Comparison of ENCODE assay signal across 14 cellular contexts in genomic region chr12:125220404-125221273, GRCh38. TPM values are rescaled to one million over a fixed set of nuclear protein-coding genes. Genes with fewer than 3 reads are reported as not detected.
A peak's percentile ranks its signal among the peaks of the same experiment; 100 is the strongest.
DNase-seq lines count a peak whose midpoint lies in the region; ATAC-seq and TF ChIP-seq lines count a peak whose summit lies in the region.
"Had no signal": no experiment of that assay in that cellular context is flagged by ENCODE, and none has a peak within 500 bp of the region (broad histone marks: within the 10 kb centered on the region; RNA-seq: fewer than 3 reads in every experiment).

No MANE protein-coding gene starts in this region.

- CTCF ChIA-PET in activated CD4-positive, alpha-beta T cell treated with anti-CD3 and anti-CD28 coated beads for 36 hours (lab: Charles Lee), result interaction anchor here (0.6 kb wide), 1 partner anchor 186 kb away, joined by 4 read pairs; no protein-coding TSS in a partner anchor
- CTCF ChIA-PET in activated CD4-positive, alpha-beta T cell treated with anti-CD3 and anti-CD28 coated beads, Interleukin-2, amount 10 ng/mL, durations not matched to agents 7 days and 5 days (lab: Charles Lee), result no interaction called here

- no peaks in the 10 kb centered on the region for H3K36me3 Mint-ChIP-seq in activated CD4-positive, alpha-beta T cell treated with anti-CD3 and anti-CD28 coated beads for 36 hours (ENCODE audit: low read depth)
- H3K36me3 Mint-ChIP-seq in activated CD4-positive, alpha-beta T cell treated with anti-CD3 and anti-CD28 coated beads, Interleukin-2, amount 10 ng/mL, durations not matched to agents 7 days and 5 days (ENCODE audit: low read depth), result no peaks in the 10 kb centered on the region
- H3K36me3 Mint-ChIP-seq in endothelial cell (ENCODE audit: low read depth, unreplicated experiment), result no peaks in the 10 kb centered on the region

- intact Hi-C loops in activated CD4-positive, alpha-beta T cell treated with anti-CD3 and anti-CD28 coated beads for 36 hours (cut with DNase I, micrococcal nuclease), result no loop called here

- H3K27ac Mint-ChIP-seq in activated CD4-positive, alpha-beta T cell treated with anti-CD3 and anti-CD28 coated beads for 36 hours, result no peak overlapping the region
- no peak overlapping the region for H3K27ac Mint-ChIP-seq in activated CD4-positive, alpha-beta T cell treated with anti-CD3 and anti-CD28 coated beads, Interleukin-2, amount 10 ng/mL, durations not matched to agents 7 days and 5 days
- no peak overlapping the region for H3K27ac Mint-ChIP-seq in endothelial cell (ENCODE audit: unreplicated experiment)
- H3K27ac Mint-ChIP-seq: activated CD4-positive, alpha-beta T cell treated with anti-CD3 and anti-CD28 coated beads, Interleukin-2, amount 10 ng/mL, durations not matched to agents 24 days and 14 days; HFFc6 had no signal

- H3K4me1 Mint-ChIP-seq in activated CD4-positive, alpha-beta T cell treated with anti-CD3 and anti-CD28 coated beads for 36 hours, result no peaks in the 10 kb centered on the region
- H3K4me1 Mint-ChIP-seq in activated CD4-positive, alpha-beta T cell treated with anti-CD3 and anti-CD28 coated beads, Interleukin-2, amount 10 ng/mL, durations not matched to agents 7 days and 5 days, result no peaks in the 10 kb centered on the region
- H3K4me1 Mint-ChIP-seq in endothelial cell (ENCODE audit: unreplicated experiment), result no peaks in the 10 kb centered on the region
- H3K4me1 Mint-ChIP-seq: activated CD4-positive, alpha-beta T cell treated with anti-CD3 and anti-CD28 coated beads, Interleukin-2, amount 10 ng/mL, durations not matched to agents 24 days and 14 days had no signal

- POLR2A ChIA-PET in activated CD4-positive, alpha-beta T cell treated with anti-CD3 and anti-CD28 coated beads for 36 hours (lab: Charles Lee), result no interaction called here
- POLR2A ChIA-PET in activated CD4-positive, alpha-beta T cell treated with anti-CD3 and anti-CD28 coated beads, Interleukin-2, amount 10 ng/mL, durations not matched to agents 7 days and 5 days (lab: Charles Lee), result no interaction called here

- in situ Hi-C loops in astrocyte of the cerebellum (cut with HindIII; ENCODE audit: low sequenced_read_pairs), result no loop called here

- H3K4me3 ChIP-seq in astrocyte of the cerebellum (ENCODE audit: low read depth, low read length), result no peak overlapping the region
- H3K4me3 ChIP-seq: upper lobe of right lung had no signal

- H3K9me3 Mint-ChIP-seq in activated CD4-positive, alpha-beta T cell treated with anti-CD3 and anti-CD28 coated beads for 36 hours (ENCODE audit: low read depth), result no peaks in the 10 kb centered on the region
- no peaks in the 10 kb centered on the region for H3K9me3 Mint-ChIP-seq in activated CD4-positive, alpha-beta T cell treated with anti-CD3 and anti-CD28 coated beads, Interleukin-2, amount 10 ng/mL, durations not matched to agents 7 days and 5 days
- H3K9me3 Mint-ChIP-seq in endothelial cell (ENCODE audit: unreplicated experiment), result no peaks in the 10 kb centered on the region
- H3K9me3 Mint-ChIP-seq: activated CD4-positive, alpha-beta T cell treated with anti-CD3 and anti-CD28 coated beads, Interleukin-2, amount 10 ng/mL, durations not matched to agents 24 days and 14 days; HFFc6 had no signal

- peak; percentile 23 for DNase-seq in activated CD4-positive, alpha-beta T cell treated with anti-CD3 and anti-CD28 coated beads for 36 hours
- no peak for DNase-seq in activated CD4-positive, alpha-beta T cell treated with anti-CD3 and anti-CD28 coated beads, Interleukin-2, amount 10 ng/mL, durations not matched to agents 7 days and 5 days
- DNase-seq in NCI-H2029 treated with DMSO at 0.1 percent for 48 hours (lab: John Stamatoyannopoulos, UW) (peak; percentile 52), astrocyte of the cerebellum (ENCODE audit: low read depth) (peak; percentile 41), endothelial cell (ENCODE audit: low spot score) (no peak), epidermal melanocyte (ENCODE audit: insufficient read length, low spot score) (no peak), SW 1271 (lab: John Stamatoyannopoulos, UW) (no peak)
- no peak for DNase-seq in stimulated activated naive CD8-positive, alpha-beta T cell treated with anti-CD3 and anti-CD28 coated beads, Interleukin-15, Interleukin-2, amounts not matched to agents 100 U/mL and 50 U/mL, for 24 hours
- DNase-seq: activated CD4-positive, alpha-beta T cell treated with anti-CD3 and anti-CD28 coated beads, Interleukin-2, amount 10 ng/mL, durations not matched to agents 24 days and 14 days; activated naive CD4-positive, alpha-beta T cell treated with Interleukin-2 at 50 U/mL for 16 hours; DMS153; HFFc6; NCI-H526; upper lobe of right lung had no signal

- peak; percentile 60 for ATAC-seq in activated CD4-positive, alpha-beta T cell treated with anti-CD3 and anti-CD28 coated beads for 36 hours
- peak; percentile 60 for ATAC-seq in stimulated activated naive CD8-positive, alpha-beta T cell treated with anti-CD3 and anti-CD28 coated beads, Interleukin-15, Interleukin-2, amounts not matched to agents 100 U/mL and 50 U/mL, for 24 hours
- ATAC-seq: upper lobe of right lung had no signal

- H3K27me3 Mint-ChIP-seq in activated CD4-positive, alpha-beta T cell treated with anti-CD3 and anti-CD28 coated beads for 36 hours, result peaks cover 17% of the 10 kb centered on the region
- peaks cover 19% of the 10 kb centered on the region for H3K27me3 Mint-ChIP-seq in activated CD4-positive, alpha-beta T cell treated with anti-CD3 and anti-CD28 coated beads, Interleukin-2, amount 10 ng/mL, durations not matched to agents 7 days and 5 days
- H3K27me3 Mint-ChIP-seq in endothelial cell (ENCODE audit: unreplicated experiment), result no peaks in the 10 kb centered on the region

- no peak for TF ChIP-seq CTCF in astrocyte of the cerebellum (IDR thresholded peaks at IDR 0.05; ENCODE audit: low read depth, low read length, missing control alignments)
- TF ChIP-seq CTCF in endothelial cell (IDR thresholded peaks at IDR 0.05; ENCODE audit: unreplicated experiment), result no peak

- H3K4me3 Mint-ChIP-seq in activated CD4-positive, alpha-beta T cell treated with anti-CD3 and anti-CD28 coated beads for 36 hours, result no peak overlapping the region
- no peak overlapping the region for H3K4me3 Mint-ChIP-seq in activated CD4-positive, alpha-beta T cell treated with anti-CD3 and anti-CD28 coated beads, Interleukin-2, amount 10 ng/mL, durations not matched to agents 7 days and 5 days
- no peak overlapping the region for H3K4me3 Mint-ChIP-seq in endothelial cell (ENCODE audit: unreplicated experiment)
- H3K4me3 Mint-ChIP-seq: activated CD4-positive, alpha-beta T cell treated with anti-CD3 and anti-CD28 coated beads, Interleukin-2, amount 10 ng/mL, durations not matched to agents 24 days and 14 days; HFFc6 had no signal

RNA-seq across cellular contexts. Expression of gene TMEM132B, which starts 34.5 kb away (rescaled TPM):
- not detected for total RNA-seq in activated CD4-positive, alpha-beta T cell treated with anti-CD3 and anti-CD28 coated beads for 36 hours
- total RNA-seq in activated CD4-positive, alpha-beta T cell treated with anti-CD3 and anti-CD28 coated beads, Interleukin-2, amount 10 ng/mL, durations not matched to agents 7 days and 5 days, result not detected
- 2.2 TPM for total RNA-seq in endothelial cell (ENCODE audit: unreplicated experiment)
- total RNA-seq: activated CD4-positive, alpha-beta T cell treated with anti-CD3 and anti-CD28 coated beads, Interleukin-2, amount 10 ng/mL, durations not matched to agents 24 days and 14 days had no signal

Comparison
In these comparisons a context has a peak if more than half of its experiments do, and no peak if none do; other contexts are left out.
1. DNase-seq: peak in activated CD4-positive, alpha-beta T cell treated with anti-CD3 and anti-CD28 coated beads for 36 hours (single experiment), NCI-H2029 treated with DMSO at 0.1 percent for 48 hours (single experiment) and astrocyte of the cerebellum (single experiment); none in activated CD4-positive, alpha-beta T cell treated with anti-CD3 and anti-CD28 coated beads, Interleukin-2, amount 10 ng/mL, durations not matched to agents 7 days and 5 days (single experiment), stimulated activated naive CD8-positive, alpha-beta T cell treated with anti-CD3 and anti-CD28 coated beads, Interleukin-15, Interleukin-2, amounts not matched to agents 100 U/mL and 50 U/mL, for 24 hours (single experiment), endothelial cell (single experiment), epidermal melanocyte (single experiment) and SW 1271 (0 of 2).